ENCODE assay signal across 5 cellular contexts in genomic region chr2:136404925-136405324, GRCh38.
"Had no signal": no experiment of that assay in that cellular context is flagged by ENCODE, and none has a peak within 500 bp of the region (broad histone marks: within the 10 kb centered on the region; RNA-seq: fewer than 3 reads in every experiment).

No MANE protein-coding gene starts in this region.

- H2AFZ ChIP-seq: GM23338 had no signal

- H3K27ac Mint-ChIP-seq: GM23338, IgD-negative memory B cell had no signal

- H3K4me3 ChIP-seq: GM23338 had no signal

- H3K4me3 Mint-ChIP-seq: GM23338, H9, IgD-negative memory B cell had no signal

- H3K9me3 Mint-ChIP-seq: GM23338, H9, IgD-negative memory B cell had no signal

- ATAC-seq: GM23338, HepG2 had no signal

- DNase-seq: H9, HCEC 1CT had no signal

- H3K4me2 ChIP-seq: GM23338 had no signal
